23 cellular contexts compared by ENCODE assay signal in genomic region chr10:65796472-65796871, GRCh38.
"Had no signal": no experiment of that assay in that cellular context is flagged by ENCODE, and none has a peak within 500 bp of the region (broad histone marks: within the 10 kb centered on the region; RNA-seq: fewer than 3 reads in every experiment).

No MANE protein-coding gene starts in this region.

- DNase-seq: activated CD4-positive, alpha-beta memory T cell treated with anti-CD3 and anti-CD28 coated beads, Interleukin-2, amount 10 ng/mL, durations not matched to agents 7 days and 5 days; activated CD4-positive, alpha-beta T cell treated with anti-CD3 and anti-CD28 coated beads for 1 hour; activated CD4-positive, alpha-beta T cell treated with anti-CD3 and anti-CD28 coated beads for 4 hours; activated CD4-positive, alpha-beta T cell treated with anti-CD3 and anti-CD28 coated beads, Interleukin-2, amount 10 ng/mL, durations not matched to agents 7 days and 5 days; activated CD4-positive, alpha-beta T cell treated with anti-CD3 and anti-CD28 coated beads, Interleukin-2, amount 50 U/mL, for 4 hours; activated CD8-positive, alpha-beta memory T cell treated with anti-CD3 and anti-CD28 coated beads, Interleukin-2, amount 50 U/mL, for 48 hours; activated gamma-delta T cell; activated naive CD4-positive, alpha-beta T cell; activated naive CD4-positive, alpha-beta T cell treated with anti-CD3 and anti-CD28 coated beads, Interleukin-2, amount 10 ng/mL, durations not matched to agents 7 days and 5 days; activated naive CD8-positive, alpha-beta T cell treated with anti-CD3 and anti-CD28 coated beads, Interleukin-2, amount 10 ng/mL, durations not matched to agents 7 days and 5 days; activated T-cell treated with anti-CD3 and anti-CD28 coated beads for 4 hours; activated T-cell treated with anti-CD3 and anti-CD28 coated beads, Interleukin-2, amount 50 U/mL, for 24 hours; activated T-cell treated with anti-CD3 and anti-CD28 coated beads, Interleukin-2, amount 50 U/mL, for 72 hours; cortex of kidney; effector CD8-positive, alpha-beta T cell; esophagus squamous epithelium; foreskin melanocyte; heart right ventricle; T-helper 2 cell had no signal

- ATAC-seq: activated naive CD4-positive, alpha-beta T cell treated with anti-CD3 and anti-CD28 coated beads, Interleukin-2, amount 50 U/mL, for 72 hours; activated T-cell treated with anti-CD3 and anti-CD28 coated beads, Interleukin-2, amount 50 U/mL, for 72 hours; gastroesophageal sphincter; heart right ventricle; WTC11 had no signal

- H3K36me3 ChIP-seq: ascending aorta, esophagus squamous epithelium, gastroesophageal sphincter, heart right ventricle had no signal

- H3K9me3 ChIP-seq: ascending aorta, esophagus squamous epithelium, gastroesophageal sphincter, heart right ventricle had no signal

- H3K4me3 ChIP-seq: ascending aorta, esophagus squamous epithelium, gastroesophageal sphincter, heart right ventricle had no signal

- H3K4me1 ChIP-seq: ascending aorta, esophagus squamous epithelium, gastroesophageal sphincter, heart right ventricle had no signal

- H3K27me3 ChIP-seq: ascending aorta, esophagus squamous epithelium, gastroesophageal sphincter, heart right ventricle had no signal
